In genomic region chr20:48819089-48819488, GRCh38 we compare ENCODE assay signal across 14 cellular contexts. TPM values are rescaled to one million over a fixed set of nuclear protein-coding genes. Genes with fewer than 3 reads are reported as not detected.
DNase-seq lines count a peak whose midpoint lies in the region; ATAC-seq and TF ChIP-seq lines count a peak whose summit lies in the region.
"Had no signal": no experiment of that assay in that cellular context is flagged by ENCODE, and none has a peak within 500 bp of the region (broad histone marks: within the 10 kb centered on the region; RNA-seq: fewer than 3 reads in every experiment).

No MANE protein-coding gene starts in this region.

- no peaks in the 10 kb centered on the region for H3K36me3 ChIP-seq in transverse colon
- no peaks in the 10 kb centered on the region for H3K36me3 ChIP-seq in hepatocyte (replicated peaks; ENCODE audit: insufficient read depth, low read depth)
- H3K36me3 ChIP-seq: HAP-1, sigmoid colon had no signal

- intact Hi-C loops in transverse colon (cut with DNase I; ENCODE audit: low total_unique reads) = no loop called here

- no peak overlapping the region for H3K4me3 ChIP-seq in transverse colon
- H3K4me3 ChIP-seq in hepatocyte = no peak overlapping the region
- H3K4me3 ChIP-seq: HAP-1, sigmoid colon had no signal

- H3K9me3 Mint-ChIP-seq in activated naive CD4-positive, alpha-beta T cell treated with anti-CD3 and anti-CD28 coated beads, Interleukin-2, amount 10 ng/mL, durations not matched to agents 7 days and 5 days = no peaks in the 10 kb centered on the region
- H3K9me3 Mint-ChIP-seq in immature natural killer cell = no peaks in the 10 kb centered on the region

- no peaks in the 10 kb centered on the region for H3K9me2 ChIP-seq in hepatocyte (replicated peaks; ENCODE audit: insufficient read depth)

- in situ Hi-C loops in transverse colon (cut with MboI; ENCODE audit: low pct_ligation_motif_present in 1 of 4, low pct_unique_long_range_greater_than_20kb in 1 of 4, low sequenced_read_pairs in 3 of 4) = no loop called here

- no peaks in the 10 kb centered on the region for H3K79me2 ChIP-seq in hepatocyte

- peaks cover 0 to 53% (median 3%) of the 10 kb centered on the region in 4 donors for H3K4me1 ChIP-seq in transverse colon
- no peaks in the 10 kb centered on the region for H3K4me1 ChIP-seq in hepatocyte (ENCODE audit: insufficient read depth)
- H3K4me1 ChIP-seq: HAP-1, sigmoid colon had no signal

- H3K36me3 Mint-ChIP-seq in activated naive CD4-positive, alpha-beta T cell treated with anti-CD3 and anti-CD28 coated beads, Interleukin-2, amount 10 ng/mL, durations not matched to agents 7 days and 5 days = peaks cover 65% of the 10 kb centered on the region
- H3K36me3 Mint-ChIP-seq in T-helper 17 cell (ENCODE audit: low read depth) (peaks cover 4% of the 10 kb centered on the region), immature natural killer cell (peaks cover 4 to 24% (median 11%) of the 10 kb centered on the region in 3 donors)

- TF ChIP-seq CTCF in transverse colon (IDR thresholded peaks at IDR 0.05) (no peak), hepatocyte (IDR thresholded peaks at IDR 0.05; ENCODE audit: poor library complexity) (no peak)

- no peak for DNase-seq in activated naive CD4-positive, alpha-beta T cell treated with anti-CD3 and anti-CD28 coated beads, Interleukin-2, amount 10 ng/mL, durations not matched to agents 7 days and 5 days
- DNase-seq in activated naive CD4-positive, alpha-beta T cell treated with anti-CD3 and anti-CD28 coated beads, Interleukin-2, amount 50 U/mL, for 16 hours = no peak
- DNase-seq in T-helper 17 cell (no peak), immature natural killer cell (no peak), transverse colon (no peak), retina (no peak), D341Med (ENCODE audit: low spot score) (no peak), hepatocyte (ENCODE audit: low spot score) (no peak)
- DNase-seq: DMS153; effector CD8-positive, alpha-beta T cell; NCI-H187 treated with DMSO at 0.1 percent for 48 hours; sigmoid colon; SW 1271 had no signal

- H3K27me3 ChIP-seq in transverse colon (peaks cover 11% of the 10 kb centered on the region), hepatocyte (peaks cover 7% of the 10 kb centered on the region)

- CTCF ChIA-PET in activated naive CD4-positive, alpha-beta T cell treated with anti-CD3 and anti-CD28 coated beads, Interleukin-2, amount 10 ng/mL, durations not matched to agents 7 days and 5 days (lab: Charles Lee) = interaction anchor here (1.1 to 1.3 kb wide), 2 partner anchors 10 to 161 kb away, joined by 3 read pairs; no protein-coding TSS in a partner anchor

- peak overlapping the region in 3 of 4 donors; percentile 1 to 60 (median 41) for H3K27ac ChIP-seq in transverse colon
- no peak overlapping the region for H3K27ac ChIP-seq in hepatocyte
- H3K27ac ChIP-seq: sigmoid colon had no signal

- H3K9me3 ChIP-seq in T-helper 17 cell (ENCODE audit: control insufficient read depth, low read length, poor library complexity, severe bottlenecking) (no peaks in the 10 kb centered on the region), transverse colon (no peaks in the 10 kb centered on the region), hepatocyte (ENCODE audit: low read depth) (no peaks in the 10 kb centered on the region)
- H3K9me3 ChIP-seq: HAP-1, sigmoid colon had no signal

- no peak overlapping the region for H3K4me2 ChIP-seq in hepatocyte

- H2AFZ ChIP-seq in hepatocyte = no peak overlapping the region

- 81 to 89% methylated on average over 1 to 3 of the region's 3 CpGs for WGBS in transverse colon (ENCODE audit: low coverage in 1 of 2), 2 donors
- 95% methylated on average over 3 of the region's 3 CpGs for WGBS in hepatocyte (ENCODE audit: low lambda C conversion rate, missing lambda C conversion rate)

- no peak for TF ChIP-seq POLR2A in transverse colon (IDR thresholded peaks at IDR 0.05)

- H3K27ac Mint-ChIP-seq in activated naive CD4-positive, alpha-beta T cell treated with anti-CD3 and anti-CD28 coated beads, Interleukin-2, amount 10 ng/mL, durations not matched to agents 7 days and 5 days = peak overlapping the region; percentile 95
- H3K27ac Mint-ChIP-seq in T-helper 17 cell = no peak overlapping the region
- H3K27ac Mint-ChIP-seq in immature natural killer cell = peak overlapping the region in 2 of 6 donors; percentile 94 to 99

- H3K27me3 Mint-ChIP-seq in activated naive CD4-positive, alpha-beta T cell treated with anti-CD3 and anti-CD28 coated beads, Interleukin-2, amount 10 ng/mL, durations not matched to agents 7 days and 5 days = peaks cover 9% of the 10 kb centered on the region
- H3K27me3 Mint-ChIP-seq in T-helper 17 cell (no peaks in the 10 kb centered on the region), immature natural killer cell (ENCODE audit: low read depth in 3 of 3) (peaks cover 0 to 11% (median 8%) of the 10 kb centered on the region in 3 donors)

- TF ChIP-seq EP300 in transverse colon (IDR thresholded peaks at IDR 0.05; ENCODE audit: low read depth) = no peak

- peak overlapping the region; percentile 12 for H3K4me3 Mint-ChIP-seq in activated naive CD4-positive, alpha-beta T cell treated with anti-CD3 and anti-CD28 coated beads, Interleukin-2, amount 10 ng/mL, durations not matched to agents 7 days and 5 days
- peak overlapping the region; percentile 96 for H3K4me3 Mint-ChIP-seq in T-helper 17 cell
- H3K4me3 Mint-ChIP-seq in immature natural killer cell = peak overlapping the region; percentile 93 to 99 (median 98)

- peaks cover 95% of the 10 kb centered on the region for H3K4me1 Mint-ChIP-seq in activated naive CD4-positive, alpha-beta T cell treated with anti-CD3 and anti-CD28 coated beads, Interleukin-2, amount 10 ng/mL, durations not matched to agents 7 days and 5 days
- H3K4me1 Mint-ChIP-seq in T-helper 17 cell (peaks cover 86% of the 10 kb centered on the region), immature natural killer cell (no peaks in the 10 kb centered on the region)

- ATAC-seq in T-helper 17 cell = no peak

- H4K20me1 ChIP-seq in hepatocyte (ENCODE audit: insufficient read depth, poor library complexity, severe bottlenecking) = no peaks in the 10 kb centered on the region

RNA-seq across cellular contexts. Expression of gene PREX1, which starts 8.7 kb away (rescaled TPM):
- total RNA-seq in T-helper 17 cell = 100 to 1,000 TPM; 188 to 200 TPM
- 10 to 100 TPM; 30.5 to 94.3 (median 54.9) TPM for polyA plus RNA-seq in immature natural killer cell
- total RNA-seq in transverse colon = 10 to 100 TPM; 10.9 to 29.9 (median 16.6) TPM
- 2.5 and 2.9 TPM in 2 replicates for total RNA-seq in hepatocyte
- 1.8 and 2.6 TPM in 2 replicates for polyA plus RNA-seq in hepatocyte

Comparison
In these comparisons a context has a peak if more than half of its experiments do, and no peak if none do; other contexts are left out.
1. H3K4me3 Mint-ChIP-seq: peak in every context shown above with its lines; median percentile 98 in immature natural killer cell; 96 in T-helper 17 cell; 12 in activated naive CD4-positive, alpha-beta T cell treated with anti-CD3 and anti-CD28 coated beads, Interleukin-2, amount 10 ng/mL, durations not matched to agents 7 days and 5 days.
2. RNA of gene PREX1, which starts 8.7 kb away (total RNA-seq): 188 to 200 TPM in T-helper 17 cell; 10.9 to 29.9 TPM in transverse colon and 2.5 to 2.9 TPM in hepatocyte; every median in the first group is over 4 times any median in the second.